In the genomic region with DNA sequence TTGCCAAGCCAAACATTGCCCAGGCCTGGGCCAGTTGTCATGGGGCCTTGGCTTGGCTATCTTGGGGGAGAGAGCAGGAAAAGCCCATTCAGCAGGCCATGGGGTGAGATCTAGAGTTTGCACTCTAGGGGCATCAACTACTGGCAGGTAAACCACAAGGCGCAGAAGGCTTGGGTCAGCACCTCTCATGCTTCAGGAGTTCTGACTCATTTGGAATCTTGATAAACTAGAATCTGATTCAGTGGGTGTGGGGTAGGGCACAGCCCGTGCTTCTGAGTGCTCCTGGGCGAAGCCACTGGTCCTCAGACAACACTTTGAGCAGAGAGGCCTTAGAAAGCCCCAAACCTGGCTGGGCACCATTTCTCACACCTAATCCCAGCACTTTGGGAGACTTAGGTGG, we compare ENCODE assay signal across 12 cellular contexts.
DNase-seq lines count a peak whose midpoint lies in the region; ATAC-seq and TF ChIP-seq lines count a peak whose summit lies in the region.
"Had no signal": no experiment of that assay in that cellular context is flagged by ENCODE, and none has a peak within 500 bp of the region (broad histone marks: within the 10 kb centered on the region; RNA-seq: fewer than 3 reads in every experiment).

No MANE protein-coding gene starts in this region.

- no peaks in the 10 kb centered on the region for H4K20me1 ChIP-seq in GM23338 (replicated peaks; ENCODE audit: insufficient read depth)

- intact Hi-C loops in activated T-helper 2 cell treated with anti-CD3 and anti-CD28 coated beads, Interferon-gamma antibody, Interleukin-2, Interleukin-4, amounts not matched to agents 10 μg/mL and 5 μg/mL and 100 μg/mL, durations not matched to agents 14 hours and 24 hours and 36 hours (cut with micrococcal nuclease): no loop called here

- peak; percentile 17 for DNase-seq in AG08396 (ENCODE audit: low spot score)
- DNase-seq in epithelial cell of proximal tubule (ENCODE audit: low read depth): peak; percentile 56
- no peak for DNase-seq in GM23338 (ENCODE audit: low spot score)
- no peak for DNase-seq in NCI-H2196 (lab: John Stamatoyannopoulos, UW; ENCODE audit: unreplicated experiment)
- no peak for DNase-seq in activated T-helper 2 cell treated with anti-CD3 and anti-CD28 coated beads, Interferon-gamma antibody, Interleukin-2, Interleukin-4, amounts not matched to agents 10 μg/mL and 5 μg/mL and 100 μg/mL, durations not matched to agents 14 hours and 24 hours and 36 hours (ENCODE audit: low spot score)
- DNase-seq: activated CD4-positive, alpha-beta T cell treated with anti-CD3 and anti-CD28 coated beads for 1 hour; CD8-positive, alpha-beta memory T cell; NCI-H1417 had no signal

- H3K4me3 Mint-ChIP-seq in GM23338: no peak overlapping the region
- H3K4me3 Mint-ChIP-seq in activated T-helper 2 cell treated with anti-CD3 and anti-CD28 coated beads, Interferon-gamma antibody, Interleukin-2, Interleukin-4, amounts not matched to agents 10 μg/mL and 5 μg/mL and 100 μg/mL, durations not matched to agents 14 hours and 24 hours and 36 hours (ENCODE audit: low read depth): no peak overlapping the region
- H3K4me3 Mint-ChIP-seq: CD8-positive, alpha-beta memory T cell had no signal

- no peaks in the 10 kb centered on the region for H3F3A ChIP-seq in GM23338 (replicated peaks; ENCODE audit: low read depth)

- no peak overlapping the region for H3K27ac Mint-ChIP-seq in GM23338
- no peak overlapping the region for H3K27ac Mint-ChIP-seq in activated T-helper 2 cell treated with anti-CD3 and anti-CD28 coated beads, Interferon-gamma antibody, Interleukin-2, Interleukin-4, amounts not matched to agents 10 μg/mL and 5 μg/mL and 100 μg/mL, durations not matched to agents 14 hours and 24 hours and 36 hours
- H3K27ac Mint-ChIP-seq: CD8-positive, alpha-beta memory T cell had no signal

- no peaks in the 10 kb centered on the region for H3K36me3 Mint-ChIP-seq in GM23338 (ENCODE audit: low read depth)
- no peaks in the 10 kb centered on the region for H3K36me3 Mint-ChIP-seq in activated T-helper 2 cell treated with anti-CD3 and anti-CD28 coated beads, Interferon-gamma antibody, Interleukin-2, Interleukin-4, amounts not matched to agents 10 μg/mL and 5 μg/mL and 100 μg/mL, durations not matched to agents 14 hours and 24 hours and 36 hours (ENCODE audit: low read depth)

- peak; percentile 26 for TF ChIP-seq CTCF in epithelial cell of proximal tubule (conservative IDR thresholded peaks at IDR 0.05; ENCODE audit: low read depth, low read length)
- no peak for TF ChIP-seq CTCF in GM23338 (conservative IDR thresholded peaks at IDR 0.05; ENCODE audit: low read depth in 2 of 2)

- no peaks in the 10 kb centered on the region for H3K4me1 Mint-ChIP-seq in GM23338
- H3K4me1 Mint-ChIP-seq in activated T-helper 2 cell treated with anti-CD3 and anti-CD28 coated beads, Interferon-gamma antibody, Interleukin-2, Interleukin-4, amounts not matched to agents 10 μg/mL and 5 μg/mL and 100 μg/mL, durations not matched to agents 14 hours and 24 hours and 36 hours (ENCODE audit: low read depth): peaks cover 5% of the 10 kb centered on the region

- peaks cover 4% of the 10 kb centered on the region for H3K27me3 Mint-ChIP-seq in GM23338 (ENCODE audit: insufficient read depth, low read depth, poor library complexity)
- no peaks in the 10 kb centered on the region for H3K27me3 Mint-ChIP-seq in activated T-helper 2 cell treated with anti-CD3 and anti-CD28 coated beads, Interferon-gamma antibody, Interleukin-2, Interleukin-4, amounts not matched to agents 10 μg/mL and 5 μg/mL and 100 μg/mL, durations not matched to agents 14 hours and 24 hours and 36 hours (ENCODE audit: low read depth)

- H3K27me3 ChIP-seq in GM23338 (ENCODE audit: insufficient read depth): no peaks in the 10 kb centered on the region
- H3K27me3 ChIP-seq: ascending aorta had no signal

- no peak overlapping the region for H2AFZ ChIP-seq in GM23338

- no peaks in the 10 kb centered on the region for H3K4me1 ChIP-seq in GM23338 (ENCODE audit: insufficient read depth)
- H3K4me1 ChIP-seq: ascending aorta had no signal

- H3K4me3 ChIP-seq in epithelial cell of proximal tubule (ENCODE audit: low read depth, low read length) (no peak overlapping the region), GM23338 (no peak overlapping the region)
- H3K4me3 ChIP-seq: ascending aorta had no signal

- peaks cover 12% of the 10 kb centered on the region for H3K9me3 Mint-ChIP-seq in GM23338
- peaks cover 13% of the 10 kb centered on the region for H3K9me3 Mint-ChIP-seq in activated T-helper 2 cell treated with anti-CD3 and anti-CD28 coated beads, Interferon-gamma antibody, Interleukin-2, Interleukin-4, amounts not matched to agents 10 μg/mL and 5 μg/mL and 100 μg/mL, durations not matched to agents 14 hours and 24 hours and 36 hours

- no peaks in the 10 kb centered on the region for H3K36me3 ChIP-seq in GM23338 (ENCODE audit: insufficient read depth)

- no peak overlapping the region for H3K4me2 ChIP-seq in GM23338

- H3K79me2 ChIP-seq in GM23338 (replicated peaks; ENCODE audit: insufficient read depth): no peaks in the 10 kb centered on the region

- peak; percentile 45 for ATAC-seq in GM18520 (IDR thresholded peaks at IDR 0.05; ENCODE audit: unreplicated experiment)
- ATAC-seq in HG03097 (IDR thresholded peaks at IDR 0.05; ENCODE audit: low FRiP score, unreplicated experiment): peak; percentile 76
- no peak for ATAC-seq in GM23338
- ATAC-seq in GM21825 (IDR thresholded peaks at IDR 0.05; ENCODE audit: unreplicated experiment): no peak

- H3K27ac ChIP-seq in GM23338 (ENCODE audit: low read depth): no peak overlapping the region
- H3K27ac ChIP-seq: ascending aorta had no signal

- no peaks in the 10 kb centered on the region; the same call in 1 of the 2 replicates for H3K9me2 ChIP-seq in GM23338 (ENCODE audit: insufficient read depth)

TF ChIP-seq in GM23338, 12 proteins besides CTCF, POLR2A, EP300 and RAD21:
- no peak for TF ChIP-seq STAT1 (IDR thresholded peaks at IDR 0.05; ENCODE audit: unreplicated experiment)
- no peak for TF ChIP-seq ZNF331 (CRISPR knock-in tag; IDR thresholded peaks at IDR 0.05; ENCODE audit: low read depth)
- no peak for TF ChIP-seq EZH2phosphoT487 (IDR thresholded peaks at IDR 0.05; ENCODE audit: unreplicated experiment)
- TF ChIP-seq, protein P1, sequence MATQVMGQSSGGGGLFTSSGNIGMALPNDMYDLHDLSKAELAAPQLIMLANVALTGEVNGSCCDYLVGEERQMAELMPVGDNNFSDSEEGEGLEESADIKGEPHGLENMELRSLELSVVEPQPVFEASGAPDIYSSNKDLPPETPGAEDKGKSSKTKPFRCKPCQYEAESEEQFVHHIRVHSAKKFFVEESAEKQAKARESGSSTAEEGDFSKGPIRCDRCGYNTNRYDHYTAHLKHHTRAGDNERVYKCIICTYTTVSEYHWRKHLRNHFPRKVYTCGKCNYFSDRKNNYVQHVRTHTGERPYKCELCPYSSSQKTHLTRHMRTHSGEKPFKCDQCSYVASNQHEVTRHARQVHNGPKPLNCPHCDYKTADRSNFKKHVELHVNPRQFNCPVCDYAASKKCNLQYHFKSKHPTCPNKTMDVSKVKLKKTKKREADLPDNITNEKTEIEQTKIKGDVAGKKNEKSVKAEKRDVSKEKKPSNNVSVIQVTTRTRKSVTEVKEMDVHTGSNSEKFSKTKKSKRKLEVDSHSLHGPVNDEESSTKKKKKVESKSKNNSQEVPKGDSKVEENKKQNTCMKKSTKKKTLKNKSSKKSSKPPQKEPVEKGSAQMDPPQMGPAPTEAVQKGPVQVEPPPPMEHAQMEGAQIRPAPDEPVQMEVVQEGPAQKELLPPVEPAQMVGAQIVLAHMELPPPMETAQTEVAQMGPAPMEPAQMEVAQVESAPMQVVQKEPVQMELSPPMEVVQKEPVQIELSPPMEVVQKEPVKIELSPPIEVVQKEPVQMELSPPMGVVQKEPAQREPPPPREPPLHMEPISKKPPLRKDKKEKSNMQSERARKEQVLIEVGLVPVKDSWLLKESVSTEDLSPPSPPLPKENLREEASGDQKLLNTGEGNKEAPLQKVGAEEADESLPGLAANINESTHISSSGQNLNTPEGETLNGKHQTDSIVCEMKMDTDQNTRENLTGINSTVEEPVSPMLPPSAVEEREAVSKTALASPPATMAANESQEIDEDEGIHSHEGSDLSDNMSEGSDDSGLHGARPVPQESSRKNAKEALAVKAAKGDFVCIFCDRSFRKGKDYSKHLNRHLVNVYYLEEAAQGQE (IDR thresholded peaks at IDR 0.05; ENCODE audit: unreplicated experiment): no peak

Comparison
In these comparisons a context has a peak if more than half of its experiments do, and no peak if none do; other contexts are left out.
1. DNase-seq: peak in AG08396 (single experiment) and epithelial cell of proximal tubule (single experiment); none in GM23338 (single experiment), NCI-H2196 (single experiment) and activated T-helper 2 cell treated with anti-CD3 and anti-CD28 coated beads, Interferon-gamma antibody, Interleukin-2, Interleukin-4, amounts not matched to agents 10 μg/mL and 5 μg/mL and 100 μg/mL, durations not matched to agents 14 hours and 24 hours and 36 hours (single experiment).
2. ATAC-seq: peak in GM18520 (single experiment) and HG03097 (single experiment); none in GM23338 (single experiment) and GM21825 (single experiment).